17 cellular contexts compared by ENCODE assay signal in genomic region chr11:45211732-45212131, GRCh38.
DNase-seq lines count a peak whose midpoint lies in the region; ATAC-seq and TF ChIP-seq lines count a peak whose summit lies in the region.
"Had no signal": no experiment of that assay in that cellular context is flagged by ENCODE, and none has a peak within 500 bp of the region (broad histone marks: within the 10 kb centered on the region; RNA-seq: fewer than 3 reads in every experiment).

No MANE protein-coding gene starts in this region.

- H3K4me3 ChIP-seq in upper lobe of left lung: no peak overlapping the region
- H3K4me3 ChIP-seq: gastrocnemius medialis, left lung had no signal

- H3K27ac ChIP-seq in VCaP: no peak overlapping the region
- H3K27ac ChIP-seq in foreskin keratinocyte: no peak overlapping the region
- H3K27ac ChIP-seq in upper lobe of left lung: peak overlapping the region in 3 of 4 donors; percentile 75 to 85 (median 82)
- H3K27ac ChIP-seq: KMS-11 had no signal

- H3K27me3 ChIP-seq in foreskin keratinocyte: no peaks in the 10 kb centered on the region
- H3K27me3 ChIP-seq in upper lobe of left lung: no peaks in the 10 kb centered on the region
- H3K27me3 ChIP-seq: gastrocnemius medialis, left lung had no signal

- 90 to 96% methylated on average over 9 of the region's 9 CpGs for WGBS in upper lobe of left lung, 2 donors

- TF ChIP-seq EP300 in upper lobe of left lung (IDR thresholded peaks at IDR 0.05): no peak

- TF ChIP-seq POLR2A in upper lobe of left lung (IDR thresholded peaks at IDR 0.05): no peak

- TF ChIP-seq CTCF in VCaP (conservative IDR thresholded peaks at IDR 0.05): 0 out of 2 replicates have a peak, but pooled peaks have one; percentile 13
- peak; percentile 31 for TF ChIP-seq CTCF in foreskin keratinocyte (conservative IDR thresholded peaks at IDR 0.05)
- TF ChIP-seq CTCF in upper lobe of left lung (IDR thresholded peaks at IDR 0.05): no peak

- peaks cover 0 to 24% (median 17%) of the 10 kb centered on the region in 4 donors for H3K36me3 ChIP-seq in upper lobe of left lung
- H3K36me3 ChIP-seq: gastrocnemius medialis had no signal

- DNase-seq in activated effector memory CD4-positive, alpha-beta T cell treated with anti-CD3 and anti-CD28 coated beads, Interleukin-2, amount 50 U/mL, for 16 hours: peak; percentile 4
- DNase-seq in activated effector memory CD4-positive, alpha-beta T cell treated with Interleukin-2 at 50 U/mL for 16 hours: no peak
- DNase-seq in foreskin keratinocyte (no peak), upper lobe of left lung (no peak), GM03348 (ENCODE audit: low spot score) (no peak), NCI-H446 (lab: John Stamatoyannopoulos, UW) (no peak)
- DNase-seq: activated CD4-positive, alpha-beta T cell treated with anti-CD3 and anti-CD28 coated beads, Interleukin-2, amount 50 U/mL, for 1 hour; activated naive CD4-positive, alpha-beta T cell treated with anti-CD3 and anti-CD28 coated beads, Interleukin-2, amount 50 U/mL, for 16 hours; CD4-positive, alpha-beta memory T cell; cortex of kidney; gastrocnemius medialis; left lung; NCI-H226 had no signal

- H3K4me1 ChIP-seq in foreskin keratinocyte: no peaks in the 10 kb centered on the region
- H3K4me1 ChIP-seq in upper lobe of left lung: peaks cover 24 to 49% (median 38%) of the 10 kb centered on the region in 4 donors

- no peaks in the 10 kb centered on the region for H3K9me3 ChIP-seq in upper lobe of left lung
- H3K9me3 ChIP-seq: gastrocnemius medialis, left lung had no signal

- no peak for ATAC-seq in foreskin keratinocyte
- no peak for ATAC-seq in upper lobe of left lung (ENCODE audit: low FRiP score in 2 of 2)
- no peak for ATAC-seq in GM21825 (IDR thresholded peaks at IDR 0.05; ENCODE audit: unreplicated experiment)
- ATAC-seq: gastrocnemius medialis, left lung, right cardiac atrium had no signal

Comparison
In these comparisons a context has a peak if more than half of its experiments do, and no peak if none do; other contexts are left out.
1. H3K27ac ChIP-seq: peak in upper lobe of left lung (3 of 4); none in VCaP (single experiment) and foreskin keratinocyte (single experiment).
2. CTCF ChIP-seq: peak in VCaP (single experiment) and foreskin keratinocyte (single experiment); none in upper lobe of left lung (0 of 6).